In genomic region chr18:1527805-1528204, GRCh38 we compare ENCODE assay signal across 7 cellular contexts.
"Had no signal": no experiment of that assay in that cellular context is flagged by ENCODE, and none has a peak within 500 bp of the region (broad histone marks: within the 10 kb centered on the region; RNA-seq: fewer than 3 reads in every experiment).

No MANE protein-coding gene starts in this region.

- DNase-seq: GOT3, H9, HCEC 1CT had no signal

- H3K27me3 Mint-ChIP-seq: IgD-negative memory B cell had no signal

- ATAC-seq: HepG2 had no signal

- H3K4me3 Mint-ChIP-seq: H9, IgD-negative memory B cell had no signal

- H3K27ac Mint-ChIP-seq: H9, IgD-negative memory B cell had no signal

- H3K27ac ChIP-seq: HL-60 had no signal

- FAIRE-seq: H54, HepG2 had no signal

- H3K4me1 Mint-ChIP-seq: IgD-negative memory B cell had no signal

- H3K36me3 Mint-ChIP-seq: IgD-negative memory B cell had no signal
